Comparison of ENCODE assay signal across 16 cellular contexts in genomic region chr17:63151981-63152523, GRCh38.
DNase-seq lines count a peak whose midpoint lies in the region; ATAC-seq and TF ChIP-seq lines count a peak whose summit lies in the region.
"Had no signal": no experiment of that assay in that cellular context is flagged by ENCODE, and none has a peak within 500 bp of the region (broad histone marks: within the 10 kb centered on the region; RNA-seq: fewer than 3 reads in every experiment).

No MANE protein-coding gene starts in this region.

- intact Hi-C loops in lower lobe of right lung (cut with DNase I): no loop called here

- H3K9me2 ChIP-seq in GM23338 (ENCODE audit: insufficient read depth): no peaks in the 10 kb centered on the region

- H3K36me3 ChIP-seq in GM23338 (ENCODE audit: insufficient read depth) (no peaks in the 10 kb centered on the region), osteoblast (ENCODE audit: insufficient read depth, low read length) (no peaks in the 10 kb centered on the region), lower lobe of right lung (no peaks in the 10 kb centered on the region)
- H3K36me3 ChIP-seq: pancreas, suprapubic skin had no signal

- H3K4me3 ChIP-seq in GM23338: no peak overlapping the region
- H3K4me3 ChIP-seq in osteoblast (ENCODE audit: insufficient read depth, low read length): no peak overlapping the region
- no peak overlapping the region for H3K4me3 ChIP-seq in lower lobe of right lung
- H3K4me3 ChIP-seq: pancreas, suprapubic skin had no signal

- no peaks in the 10 kb centered on the region for H3K27me3 Mint-ChIP-seq in GM23338 (ENCODE audit: insufficient read depth, low read depth, poor library complexity)
- H3K27me3 Mint-ChIP-seq: activated naive CD8-positive, alpha-beta T cell; effector memory CD8-positive, alpha-beta T cell had no signal

- H3K27ac ChIP-seq in GM23338 (ENCODE audit: low read depth) (no peak overlapping the region), osteoblast (ENCODE audit: low read depth, low read length) (peak overlapping the region; percentile 42), lower lobe of right lung (no peak overlapping the region)
- H3K27ac ChIP-seq: pancreas, suprapubic skin had no signal

- H3K9me3 ChIP-seq in osteoblast (ENCODE audit: low read depth, low read length) (no peaks in the 10 kb centered on the region), lower lobe of right lung (no peaks in the 10 kb centered on the region)
- H3K9me3 ChIP-seq: pancreas, suprapubic skin had no signal

- DNase-seq in GM23338 (ENCODE audit: low spot score) (no peak), RPMI7951 (ENCODE audit: low read depth) (peak; percentile 18), fibroblast of peridontal ligament (ENCODE audit: extremely low read depth) (peak; percentile 63), osteoblast (ENCODE audit: insufficient read length, low spot score, missing footprints) (no peak), GDM1 (lab: John Stamatoyannopoulos, UW) (no peak), RKO (ENCODE audit: low spot score) (no peak), lower lobe of right lung (no peak)
- DNase-seq: activated CD4-positive, alpha-beta T cell treated with anti-CD3 and anti-CD28 coated beads, Interleukin-2, amount 50 U/mL, for 1 hour; effector memory CD8-positive, alpha-beta T cell; immature natural killer cell; NCI-H2081 treated with DMSO at 0.1 percent for 48 hours; pancreas; stimulated activated CD4-positive, alpha-beta T cell treated with anti-CD3 and anti-CD28 coated beads, Interleukin-4, amount 100 ng/mL, for 24 hours had no signal

- peaks cover 35% of the 10 kb centered on the region for H3K4me1 Mint-ChIP-seq in GM23338

- H3K4me2 ChIP-seq in GM23338 (no peak overlapping the region), osteoblast (ENCODE audit: insufficient read depth, low read length) (no peak overlapping the region)

- H3K27me3 ChIP-seq in GM23338 (ENCODE audit: insufficient read depth) (no peaks in the 10 kb centered on the region), osteoblast (ENCODE audit: insufficient read depth, low read length) (no peaks in the 10 kb centered on the region), lower lobe of right lung (ENCODE audit: low read depth) (no peaks in the 10 kb centered on the region)
- H3K27me3 ChIP-seq: pancreas, suprapubic skin had no signal

- no peaks in the 10 kb centered on the region for H4K20me1 ChIP-seq in GM23338 (replicated peaks; ENCODE audit: insufficient read depth)
- peaks cover 7% of the 10 kb centered on the region for H4K20me1 ChIP-seq in osteoblast (ENCODE audit: insufficient read depth, low read length)

- H3K4me1 ChIP-seq in GM23338 (ENCODE audit: insufficient read depth) (peaks cover 31% of the 10 kb centered on the region), osteoblast (ENCODE audit: insufficient read depth, low read length) (peaks cover 10% of the 10 kb centered on the region), lower lobe of right lung (no peaks in the 10 kb centered on the region)
- H3K4me1 ChIP-seq: pancreas, suprapubic skin had no signal

- no peaks in the 10 kb centered on the region for H3K9me3 Mint-ChIP-seq in GM23338
- H3K9me3 Mint-ChIP-seq: effector memory CD8-positive, alpha-beta T cell; immature natural killer cell had no signal

- no peaks in the 10 kb centered on the region for H3K36me3 Mint-ChIP-seq in GM23338 (ENCODE audit: low read depth)
- H3K36me3 Mint-ChIP-seq: immature natural killer cell had no signal

- ATAC-seq in GM23338: no peak
- ATAC-seq in GM21423 (IDR thresholded peaks at IDR 0.05; ENCODE audit: unreplicated experiment): no peak
- ATAC-seq in lower lobe of right lung: no peak
- ATAC-seq: effector memory CD8-positive, alpha-beta T cell had no signal

- H3K79me2 ChIP-seq in GM23338 (replicated peaks; ENCODE audit: insufficient read depth) (no peaks in the 10 kb centered on the region), osteoblast (ENCODE audit: insufficient read depth, low read length) (peaks cover 15% of the 10 kb centered on the region)

- no peak overlapping the region for H2AFZ ChIP-seq in GM23338
- H2AFZ ChIP-seq in osteoblast (ENCODE audit: low read length): no peak overlapping the region

- H3K4me3 Mint-ChIP-seq in GM23338: no peak overlapping the region
- H3K4me3 Mint-ChIP-seq: activated naive CD8-positive, alpha-beta T cell; effector memory CD8-positive, alpha-beta T cell; immature natural killer cell had no signal

- H3K27ac Mint-ChIP-seq in GM23338: peak overlapping the region; percentile 89
- H3K27ac Mint-ChIP-seq: activated naive CD8-positive, alpha-beta T cell; immature natural killer cell had no signal

- TF ChIP-seq CTCF in GM23338 (conservative IDR thresholded peaks at IDR 0.05; ENCODE audit: low read depth in 2 of 2) (no peak), osteoblast (IDR thresholded peaks at IDR 0.05; ENCODE audit: extremely low read depth, low read depth, low read length) (no peak), lower lobe of right lung (IDR thresholded peaks at IDR 0.05) (no peak)

- H3F3A ChIP-seq in GM23338 (replicated peaks; ENCODE audit: low read depth): no peaks in the 10 kb centered on the region

TF ChIP-seq in GM23338, 12 proteins besides CTCF, POLR2A, EP300 and RAD21 (continues in another document):
- TF ChIP-seq, protein P1, sequence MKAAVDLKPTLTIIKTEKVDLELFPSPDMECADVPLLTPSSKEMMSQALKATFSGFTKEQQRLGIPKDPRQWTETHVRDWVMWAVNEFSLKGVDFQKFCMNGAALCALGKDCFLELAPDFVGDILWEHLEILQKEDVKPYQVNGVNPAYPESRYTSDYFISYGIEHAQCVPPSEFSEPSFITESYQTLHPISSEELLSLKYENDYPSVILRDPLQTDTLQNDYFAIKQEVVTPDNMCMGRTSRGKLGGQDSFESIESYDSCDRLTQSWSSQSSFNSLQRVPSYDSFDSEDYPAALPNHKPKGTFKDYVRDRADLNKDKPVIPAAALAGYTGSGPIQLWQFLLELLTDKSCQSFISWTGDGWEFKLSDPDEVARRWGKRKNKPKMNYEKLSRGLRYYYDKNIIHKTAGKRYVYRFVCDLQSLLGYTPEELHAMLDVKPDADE (IDR thresholded peaks at IDR 0.05): no peak
- TF ChIP-seq EZH2 (IDR thresholded peaks at IDR 0.05; ENCODE audit: low read depth, unreplicated experiment) (no peak), ZNF331 (CRISPR knock-in tag; IDR thresholded peaks at IDR 0.05; ENCODE audit: low read depth) (no peak), NANOG (IDR thresholded peaks at IDR 0.05; ENCODE audit: borderline replicate concordance) (no peak), POLR2AphosphoS5 (IDR thresholded peaks at IDR 0.05; ENCODE audit: low read depth) (no peak), STAT1 (IDR thresholded peaks at IDR 0.05; ENCODE audit: unreplicated experiment) (no peak)
- TF ChIP-seq, protein P2, sequence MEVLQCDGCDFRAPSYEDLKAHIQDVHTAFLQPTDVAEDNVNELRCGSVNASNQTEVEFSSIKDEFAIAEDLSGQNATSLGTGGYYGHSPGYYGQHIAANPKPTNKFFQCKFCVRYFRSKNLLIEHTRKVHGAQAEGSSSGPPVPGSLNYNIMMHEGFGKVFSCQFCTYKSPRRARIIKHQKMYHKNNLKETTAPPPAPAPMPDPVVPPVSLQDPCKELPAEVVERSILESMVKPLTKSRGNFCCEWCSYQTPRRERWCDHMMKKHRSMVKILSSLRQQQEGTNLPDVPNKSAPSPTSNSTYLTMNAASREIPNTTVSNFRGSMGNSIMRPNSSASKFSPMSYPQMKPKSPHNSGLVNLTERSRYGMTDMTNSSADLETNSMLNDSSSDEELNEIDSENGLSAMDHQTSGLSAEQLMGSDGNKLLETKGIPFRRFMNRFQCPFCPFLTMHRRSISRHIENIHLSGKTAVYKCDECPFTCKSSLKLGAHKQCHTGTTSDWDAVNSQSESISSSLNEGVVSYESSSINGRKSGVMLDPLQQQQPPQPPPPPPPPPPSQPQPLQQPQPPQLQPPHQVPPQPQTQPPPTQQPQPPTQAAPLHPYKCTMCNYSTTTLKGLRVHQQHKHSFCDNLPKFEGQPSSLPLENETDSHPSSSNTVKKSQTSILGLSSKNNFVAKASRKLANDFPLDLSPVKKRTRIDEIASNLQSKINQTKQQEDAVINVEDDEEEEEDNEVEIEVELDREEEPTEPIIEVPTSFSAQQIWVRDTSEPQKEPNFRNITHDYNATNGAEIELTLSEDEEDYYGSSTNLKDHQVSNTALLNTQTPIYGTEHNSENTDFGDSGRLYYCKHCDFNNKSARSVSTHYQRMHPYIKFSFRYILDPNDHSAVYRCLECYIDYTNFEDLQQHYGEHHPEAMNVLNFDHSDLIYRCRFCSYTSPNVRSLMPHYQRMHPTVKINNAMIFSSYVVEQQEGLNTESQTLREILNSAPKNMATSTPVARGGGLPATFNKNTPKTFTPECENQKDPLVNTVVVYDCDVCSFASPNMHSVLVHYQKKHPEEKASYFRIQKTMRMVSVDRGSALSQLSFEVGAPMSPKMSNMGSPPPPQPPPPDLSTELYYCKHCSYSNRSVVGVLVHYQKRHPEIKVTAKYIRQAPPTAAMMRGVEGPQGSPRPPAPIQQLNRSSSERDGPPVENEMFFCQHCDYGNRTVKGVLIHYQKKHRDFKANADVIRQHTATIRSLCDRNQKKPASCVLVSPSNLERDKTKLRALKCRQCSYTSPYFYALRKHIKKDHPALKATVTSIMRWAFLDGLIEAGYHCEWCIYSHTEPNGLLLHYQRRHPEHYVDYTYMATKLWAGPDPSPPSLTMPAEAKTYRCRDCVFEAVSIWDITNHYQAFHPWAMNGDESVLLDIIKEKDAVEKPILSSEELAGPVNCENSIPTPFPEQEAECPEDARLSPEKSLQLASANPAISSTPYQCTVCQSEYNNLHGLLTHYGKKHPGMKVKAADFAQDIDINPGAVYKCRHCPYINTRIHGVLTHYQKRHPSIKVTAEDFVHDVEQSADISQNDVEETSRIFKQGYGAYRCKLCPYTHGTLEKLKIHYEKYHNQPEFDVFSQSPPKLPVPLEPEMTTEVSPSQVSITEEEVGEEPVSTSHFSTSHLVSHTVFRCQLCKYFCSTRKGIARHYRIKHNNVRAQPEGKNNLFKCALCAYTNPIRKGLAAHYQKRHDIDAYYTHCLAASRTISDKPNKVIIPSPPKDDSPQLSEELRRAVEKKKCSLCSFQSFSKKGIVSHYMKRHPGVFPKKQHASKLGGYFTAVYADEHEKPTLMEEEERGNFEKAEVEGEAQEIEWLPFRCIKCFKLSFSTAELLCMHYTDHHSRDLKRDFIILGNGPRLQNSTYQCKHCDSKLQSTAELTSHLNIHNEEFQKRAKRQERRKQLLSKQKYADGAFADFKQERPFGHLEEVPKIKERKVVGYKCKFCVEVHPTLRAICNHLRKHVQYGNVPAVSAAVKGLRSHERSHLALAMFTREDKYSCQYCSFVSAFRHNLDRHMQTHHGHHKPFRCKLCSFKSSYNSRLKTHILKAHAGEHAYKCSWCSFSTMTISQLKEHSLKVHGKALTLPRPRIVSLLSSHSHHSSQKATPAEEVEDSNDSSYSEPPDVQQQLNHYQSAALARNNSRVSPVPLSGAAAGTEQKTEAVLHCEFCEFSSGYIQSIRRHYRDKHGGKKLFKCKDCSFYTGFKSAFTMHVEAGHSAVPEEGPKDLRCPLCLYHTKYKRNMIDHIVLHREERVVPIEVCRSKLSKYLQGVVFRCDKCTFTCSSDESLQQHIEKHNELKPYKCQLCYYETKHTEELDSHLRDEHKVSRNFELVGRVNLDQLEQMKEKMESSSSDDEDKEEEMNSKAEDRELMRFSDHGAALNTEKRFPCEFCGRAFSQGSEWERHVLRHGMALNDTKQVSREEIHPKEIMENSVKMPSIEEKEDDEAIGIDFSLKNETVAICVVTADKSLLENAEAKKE (CRISPR knock-in tag; IDR thresholded peaks at IDR 0.05): no peak

Comparison
In these comparisons a context has a peak if more than half of its experiments do, and no peak if none do; other contexts are left out.
1. DNase-seq: peak in RPMI7951 (single experiment) and fibroblast of peridontal ligament (single experiment); none in GM23338 (single experiment), osteoblast (single experiment), GDM1 (single experiment), RKO (single experiment) and lower lobe of right lung (single experiment).